In the genomic region with DNA sequence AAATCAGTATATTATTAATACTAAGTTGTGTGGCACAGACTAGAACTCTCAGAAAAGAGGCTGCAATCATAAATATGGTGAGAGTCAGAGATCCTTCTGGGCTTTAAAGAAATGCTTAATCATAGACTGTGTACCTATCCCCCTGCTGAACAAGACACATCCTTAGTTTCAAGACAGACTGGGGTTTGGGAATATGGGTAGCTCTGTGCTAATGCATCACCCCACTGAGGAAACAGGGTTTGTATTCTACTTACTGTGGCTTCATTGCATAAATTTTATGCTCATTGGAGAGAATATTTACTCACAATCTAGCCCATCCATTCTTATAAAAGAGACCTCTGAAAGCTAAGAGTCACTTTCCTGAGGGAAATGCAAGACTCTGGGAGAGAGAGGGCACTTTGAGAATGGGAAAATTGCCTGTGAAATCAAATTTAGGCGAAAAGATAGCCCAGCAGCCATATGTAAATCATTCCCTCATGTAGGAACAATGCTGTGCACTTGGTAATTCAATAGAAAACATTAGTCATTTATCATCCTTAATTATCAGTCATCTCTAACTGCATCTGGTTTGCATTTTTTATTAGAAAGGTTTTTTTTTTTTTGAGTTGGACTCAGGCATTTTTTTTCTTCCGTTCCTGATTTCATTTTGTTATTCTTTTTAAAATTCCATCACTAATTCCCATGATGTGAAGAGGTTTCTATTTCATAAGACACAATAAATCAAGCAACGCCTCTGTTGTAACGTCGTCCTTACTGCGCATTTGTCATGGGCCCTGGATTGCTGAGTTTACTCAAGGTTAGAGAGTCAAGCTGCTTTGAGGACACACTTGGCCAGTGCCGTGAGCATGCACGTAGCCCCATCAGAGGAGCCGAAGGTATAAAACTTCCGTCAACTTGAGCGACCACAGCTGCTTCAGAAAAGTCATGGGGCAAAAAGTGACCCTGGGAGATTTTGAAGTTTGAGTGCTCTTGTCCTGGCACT, we compare ENCODE assay signal across 21 cellular contexts.
DNase-seq lines count a peak whose midpoint lies in the region; ATAC-seq, FAIRE-seq and TF ChIP-seq lines count a peak whose summit lies in the region.
"Had no signal": no experiment of that assay in that cellular context is flagged by ENCODE, and none has a peak within 500 bp of the region (broad histone marks: within the 10 kb centered on the region; RNA-seq: fewer than 3 reads in every experiment).

No MANE protein-coding gene starts in this region.

- H3K36me3 ChIP-seq in K562 (ENCODE audit: control insufficient read depth, insufficient read depth, low read length) (peaks cover 13% of the 10 kb centered on the region), left lung (no peaks in the 10 kb centered on the region), suprapubic skin (no peaks in the 10 kb centered on the region)
- H3K36me3 ChIP-seq: left ventricle myocardium inferior, SJSA1, tibial artery had no signal

- TF ChIP-seq CTCF in K562 (IDR thresholded peaks at IDR 0.05 in 2 of 3, conservative IDR thresholded peaks at IDR 0.05 in 1 of 3; ENCODE audit: insufficient read depth in 2 of 3, low read depth in 1 of 3, low read length in 3 of 3) (no peak), left lung (IDR thresholded peaks at IDR 0.05) (no peak), suprapubic skin (IDR thresholded peaks at IDR 0.05) (no peak), coronary artery (IDR thresholded peaks at IDR 0.05) (no peak)

- no peaks in the 10 kb centered on the region for H4K20me1 ChIP-seq in K562 (replicated peaks; ENCODE audit: control insufficient read depth, insufficient read depth, low read length)

- DNase-seq in GM04504 (ENCODE audit: low read depth) = peak; percentile 87
- no peak for DNase-seq in K562 (ENCODE audit: extremely low read depth in 1 of 4, low spot score in 3 of 4)
- no peak for DNase-seq in left lung
- peak in 1 of 2 donors; percentile 79 for DNase-seq in suprapubic skin (ENCODE audit: low spot score in 2 of 2)
- no peak for DNase-seq in NCI-H69 (lab: John Stamatoyannopoulos, UW)
- DNase-seq in coronary artery (ENCODE audit: low spot score) = no peak
- no peak for DNase-seq in cerebellum (ENCODE audit: low spot score)
- DNase-seq: activated naive CD8-positive, alpha-beta T cell treated with anti-CD3 and anti-CD28 coated beads for 36 hours; COR-L47; dermis blood vessel endothelial cell; DND-41; left ventricle myocardium inferior; NCI-H2227 treated with DMSO at 0.1 percent for 48 hours; T1000 had no signal

- CTCF ChIA-PET in K562 (lab: Yijun Ruan, JAX; ENCODE audit: low intra/inter-chr PET ratio) = no interaction called here

- 93% methylated on average over 11 of the region's 11 CpGs for WGBS in K562 (ENCODE audit: insufficient coverage, low coverage, missing lambda C conversion rate)
- WGBS in suprapubic skin = 71% methylated on average over 11 of the region's 11 CpGs

- intact Hi-C loops in K562 (cut with micrococcal nuclease) = no loop called here
- intact Hi-C loops in left lung (cut with DNase I) = no loop called here

- in situ Hi-C loops in K562 (cut with MboI) = no loop called here

- 0 out of 2 replicates have a peak, but pooled peaks cover 4% of the 10 kb centered on the region for H3K9me3 ChIP-seq in K562 (replicated peaks; ENCODE audit: control insufficient read depth, insufficient read depth, low read depth, low read length)
- H3K9me3 ChIP-seq in left lung = no peaks in the 10 kb centered on the region
- H3K9me3 ChIP-seq in suprapubic skin = no peaks in the 10 kb centered on the region
- H3K9me3 ChIP-seq: left ventricle myocardium inferior, SJSA1, tibial artery had no signal

- H3K4me1 ChIP-seq in K562 (replicated peaks in 1 of 2; ENCODE audit: control insufficient read depth in 2 of 2, insufficient read depth in 2 of 2, low read length in 2 of 2) (peaks cover 0 to 13% of the 10 kb centered on the region in 2 experiments; a peak in 2 of 5 replicates), left lung (no peaks in the 10 kb centered on the region), suprapubic skin (peaks cover 6% of the 10 kb centered on the region)
- H3K4me1 ChIP-seq: left ventricle myocardium inferior, SJSA1, tibial artery had no signal

- no peaks in the 10 kb centered on the region for H3K79me2 ChIP-seq in K562 (ENCODE audit: control insufficient read depth, insufficient read depth, low read length)

- TF ChIP-seq EP300 in K562 (IDR thresholded peaks at IDR 0.05; ENCODE audit: low read length) (no peak), suprapubic skin (IDR thresholded peaks at IDR 0.05) (no peak)

- H3K27ac ChIP-seq in K562 (ENCODE audit: extremely low read depth, low read depth, low read length) (no peak overlapping the region), left lung (no peak overlapping the region), suprapubic skin (peak overlapping the region; percentile 59), coronary artery (no peak overlapping the region)
- H3K27ac ChIP-seq: left ventricle myocardium inferior, SJSA1, tibial artery had no signal

- no peaks in the 10 kb centered on the region for H3K27me3 ChIP-seq in K562 (ENCODE audit: control insufficient read depth in 2 of 2, insufficient read depth in 2 of 2, low read length in 2 of 2)
- H3K27me3 ChIP-seq in left lung = no peaks in the 10 kb centered on the region
- H3K27me3 ChIP-seq in suprapubic skin = no peaks in the 10 kb centered on the region
- H3K27me3 ChIP-seq: SJSA1, tibial artery had no signal

- TF ChIP-seq POLR2A in K562 (conservative IDR thresholded peaks at IDR 0.05) = no peak
- TF ChIP-seq POLR2A in suprapubic skin (IDR thresholded peaks at IDR 0.05) = no peak

- ATAC-seq in K562 (peak; percentile 12; the same call in 1 of the 3 replicates), left lung (peak; percentile 34), HG03571 (IDR thresholded peaks at IDR 0.05; ENCODE audit: unreplicated experiment) (no peak)
- ATAC-seq: activated CD4-positive, CD25-positive, alpha-beta regulatory T cell treated with anti-CD3 and anti-CD28 coated beads, Interleukin-2, amount 50 U/mL, for 24 hours; Panc1; stimulated activated effector memory CD8-positive, alpha-beta T cell treated with anti-CD3 and anti-CD28 coated beads, Interleukin-12 subunit alpha, Interleukin-12 subunit beta, amount 100 ng/mL, for 72 hours had no signal

- POLR2A ChIA-PET in K562 (lab: Yijun Ruan, JAX) = interaction anchor here (0.6 kb wide), 1 partner anchor 342 kb away, joined by 3 read pairs; no protein-coding TSS in a partner anchor

- no peak overlapping the region for H3K4me2 ChIP-seq in K562 (ENCODE audit: insufficient read depth, low read length)

- no TSS peak for BruUV-seq in K562 (replicated peaks; lab: Mats Ljungman, UMichigan)

- no peak for FAIRE-seq in K562 (lab: Jason Lieb, UNC)
- FAIRE-seq: bronchial epithelial cell had no signal

- H3K9ac ChIP-seq in K562 (ENCODE audit: insufficient read depth in 1 of 2, low read depth in 2 of 2, low read length in 2 of 2) = no peak overlapping the region

- H3K4me3 ChIP-seq in K562 = no peak overlapping the region
- no peak overlapping the region for H3K4me3 ChIP-seq in left lung
- no peak overlapping the region for H3K4me3 ChIP-seq in suprapubic skin
- H3K4me3 ChIP-seq in coronary artery = no peak overlapping the region
- H3K4me3 ChIP-seq: left ventricle myocardium inferior, SJSA1, tibial artery had no signal

- no peaks in the 10 kb centered on the region for H3K9me1 ChIP-seq in K562 (ENCODE audit: control insufficient read depth, insufficient read depth, low read length)

- H2AFZ ChIP-seq in K562 (ENCODE audit: low read depth, low read length) = no peak overlapping the region

- no peak for TF ChIP-seq RAD21 in K562 (CRISPR knock-in tag; conservative IDR thresholded peaks at IDR 0.05 in 1 of 2, IDR thresholded peaks at IDR 0.05 in 1 of 2)

TF ChIP-seq in K562, 482 proteins besides CTCF, POLR2A, EP300 and RAD21 (continues in another document):
- TF ChIP-seq PRPF4 (IDR thresholded peaks at IDR 0.05; ENCODE audit: insufficient read depth, low read depth, low read length, poor library complexity, severe bottlenecking) (no peak), ZEB2 (IDR thresholded peaks at IDR 0.05) (no peak), ZNF316 (IDR thresholded peaks at IDR 0.05) (no peak), ZNF274 (IDR thresholded peaks at IDR 0.05; ENCODE audit: borderline replicate concordance, low read depth, low read length) (no peak), ZNF24 (IDR thresholded peaks at IDR 0.05) (no peak), ZNF584 (CRISPR knock-in tag; IDR thresholded peaks at IDR 0.05; ENCODE audit: low read depth) (no peak), RBBP5 (IDR thresholded peaks at IDR 0.05; ENCODE audit: borderline replicate concordance, insufficient read depth, low read length, poor library complexity, severe bottlenecking) (no peak), NUFIP1 (IDR thresholded peaks at IDR 0.05; ENCODE audit: partially characterized antibody) (no peak), POLR2H (tag; IDR thresholded peaks at IDR 0.05; ENCODE audit: low read depth) (no peak)
